ENCODE assay signal across 1 cellular context in genomic region chr5:150700600-150701377, GRCh38.
TF ChIP-seq lines count a peak whose summit lies in the region.

RBM22 (minus strand) TSS chr5:150701062; CDS start chr5:150700985, 77 bp downstream.

TF ChIP-seq in K562, 482 proteins besides CTCF, POLR2A, EP300 and RAD21 (continued from another document and continues in another):
- TF ChIP-seq, protein P1, sequence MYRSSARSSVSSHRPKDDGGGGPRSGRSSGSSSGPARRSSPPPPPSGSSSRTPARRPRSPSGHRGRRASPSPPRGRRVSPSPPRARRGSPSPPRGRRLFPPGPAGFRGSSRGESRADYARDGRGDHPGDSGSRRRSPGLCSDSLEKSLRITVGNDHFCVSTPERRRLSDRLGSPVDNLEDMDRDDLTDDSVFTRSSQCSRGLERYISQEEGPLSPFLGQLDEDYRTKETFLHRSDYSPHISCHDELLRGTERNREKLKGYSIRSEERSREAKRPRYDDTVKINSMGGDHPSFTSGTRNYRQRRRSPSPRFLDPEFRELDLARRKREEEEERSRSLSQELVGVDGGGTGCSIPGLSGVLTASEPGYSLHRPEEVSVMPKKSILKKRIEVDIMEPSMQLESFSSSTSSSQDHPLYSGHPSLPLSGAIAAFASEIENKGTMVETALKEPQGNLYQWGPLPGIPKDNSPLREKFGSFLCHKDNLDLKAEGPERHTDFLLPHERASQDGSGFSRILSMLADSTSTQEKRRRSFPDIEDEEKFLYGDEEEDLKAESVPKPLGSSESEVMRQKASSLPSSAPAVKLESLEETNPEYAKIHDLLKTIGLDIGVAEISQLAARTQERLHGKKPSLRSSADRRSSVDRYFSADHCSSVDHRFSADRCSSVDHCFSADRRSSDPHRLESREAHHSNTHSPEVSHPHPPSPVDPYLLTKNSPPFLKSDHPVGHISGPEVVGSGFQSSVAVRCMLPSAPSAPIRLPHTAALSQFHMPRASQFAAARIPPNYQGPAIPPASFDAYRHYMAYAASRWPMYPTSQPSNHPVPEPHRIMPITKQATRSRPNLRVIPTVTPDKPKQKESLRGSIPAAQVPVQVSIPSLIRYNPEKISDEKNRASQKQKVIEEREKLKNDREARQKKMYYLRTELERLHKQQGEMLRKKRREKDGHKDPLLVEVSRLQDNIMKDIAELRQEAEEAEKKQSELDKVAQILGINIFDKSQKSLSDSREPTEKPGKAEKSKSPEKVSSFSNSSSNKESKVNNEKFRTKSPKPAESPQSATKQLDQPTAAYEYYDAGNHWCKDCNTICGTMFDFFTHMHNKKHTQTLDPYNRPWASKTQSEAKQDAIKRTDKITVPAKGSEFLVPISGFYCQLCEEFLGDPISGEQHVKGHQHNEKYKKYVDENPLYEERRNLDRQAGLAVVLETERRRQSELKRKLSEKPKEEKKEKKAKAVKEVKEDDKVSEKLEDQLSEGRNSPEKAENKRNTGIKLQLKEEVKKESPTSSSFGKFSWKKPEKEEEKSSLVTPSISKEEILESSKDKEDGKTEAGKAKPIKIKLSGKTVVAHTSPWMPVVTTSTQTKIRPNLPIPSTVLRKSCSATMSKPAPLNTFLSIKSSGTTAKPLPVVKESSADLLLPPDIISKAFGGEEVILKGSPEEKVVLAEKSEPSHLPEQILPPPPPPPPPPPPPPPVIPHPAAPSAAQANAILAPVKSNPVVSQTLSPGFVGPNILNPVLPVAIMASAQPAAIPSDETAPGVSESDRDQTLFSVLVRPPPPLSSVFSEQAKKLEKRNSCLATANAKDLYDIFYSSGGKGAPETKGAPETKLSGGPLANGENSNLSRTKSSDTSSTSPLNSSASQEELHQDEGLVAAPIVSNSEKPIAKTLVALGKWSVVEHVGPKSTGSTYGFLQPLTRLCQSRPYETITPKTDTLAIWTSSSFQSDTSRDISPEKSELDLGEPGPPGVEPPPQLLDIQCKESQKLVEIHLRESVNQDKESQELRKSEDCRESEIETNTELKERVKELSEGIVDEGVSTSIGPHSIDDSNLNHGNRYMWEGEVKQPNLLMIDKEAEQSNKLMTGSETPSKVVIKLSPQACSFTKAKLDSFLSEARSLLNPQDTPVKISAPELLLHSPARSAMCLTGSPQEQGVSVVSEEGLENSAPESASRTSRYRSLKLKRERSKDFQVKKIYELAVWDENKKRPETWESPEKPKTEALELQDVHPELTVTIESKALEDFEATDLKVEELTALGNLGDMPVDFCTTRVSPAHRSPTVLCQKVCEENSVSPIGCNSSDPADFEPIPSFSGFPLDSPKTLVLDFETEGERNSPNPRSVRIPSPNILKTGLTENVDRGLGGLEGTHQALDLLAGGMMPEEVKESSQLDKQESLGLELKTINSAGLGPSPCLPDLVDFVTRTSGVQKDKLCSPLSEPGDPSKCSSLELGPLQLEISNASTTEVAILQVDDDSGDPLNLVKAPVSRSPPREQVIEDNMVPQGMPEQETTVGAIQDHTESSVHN (IDR thresholded peaks at IDR 0.05; ENCODE audit: borderline replicate concordance in 1 of 2, low read depth in 1 of 2) = no peak
- TF ChIP-seq UBTF (IDR thresholded peaks at IDR 0.05; ENCODE audit: borderline replicate concordance in 1 of 2, low read depth in 2 of 2, low read length in 2 of 2) = no peak
- TF ChIP-seq ZNF57 (CRISPR knock-in tag; IDR thresholded peaks at IDR 0.05) = no peak
- no peak for TF ChIP-seq U2AF2 (optimal IDR thresholded peaks at IDR 0.05; ENCODE audit: low read depth, low read length)
- peak; percentile 45; the same call in 1 of the 2 replicates for TF ChIP-seq ZNF766 (CRISPR knock-in tag; conservative IDR thresholded peaks at IDR 0.05)
- peak in 1 of 2 experiments; percentile 83; a peak in 1 of 4 replicates for TF ChIP-seq SIN3A (IDR thresholded peaks at IDR 0.05; ENCODE audit: borderline replicate concordance in 2 of 2, control insufficient read depth in 1 of 2, low read depth in 2 of 2, low read length in 2 of 2)
- TF ChIP-seq TFAM (CRISPR knock-in tag; conservative IDR thresholded peaks at IDR 0.05) = no peak
- no peak for TF ChIP-seq ZNF586 (CRISPR knock-in tag; conservative IDR thresholded peaks at IDR 0.05)
- no peak for TF ChIP-seq TCF7L2 (IDR thresholded peaks at IDR 0.05; ENCODE audit: low read depth, low read length)
- TF ChIP-seq, protein P2, sequence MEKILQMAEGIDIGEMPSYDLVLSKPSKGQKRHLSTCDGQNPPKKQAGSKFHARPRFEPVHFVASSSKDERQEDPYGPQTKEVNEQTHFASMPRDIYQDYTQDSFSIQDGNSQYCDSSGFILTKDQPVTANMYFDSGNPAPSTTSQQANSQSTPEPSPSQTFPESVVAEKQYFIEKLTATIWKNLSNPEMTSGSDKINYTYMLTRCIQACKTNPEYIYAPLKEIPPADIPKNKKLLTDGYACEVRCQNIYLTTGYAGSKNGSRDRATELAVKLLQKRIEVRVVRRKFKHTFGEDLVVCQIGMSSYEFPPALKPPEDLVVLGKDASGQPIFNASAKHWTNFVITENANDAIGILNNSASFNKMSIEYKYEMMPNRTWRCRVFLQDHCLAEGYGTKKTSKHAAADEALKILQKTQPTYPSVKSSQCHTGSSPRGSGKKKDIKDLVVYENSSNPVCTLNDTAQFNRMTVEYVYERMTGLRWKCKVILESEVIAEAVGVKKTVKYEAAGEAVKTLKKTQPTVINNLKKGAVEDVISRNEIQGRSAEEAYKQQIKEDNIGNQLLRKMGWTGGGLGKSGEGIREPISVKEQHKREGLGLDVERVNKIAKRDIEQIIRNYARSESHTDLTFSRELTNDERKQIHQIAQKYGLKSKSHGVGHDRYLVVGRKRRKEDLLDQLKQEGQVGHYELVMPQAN (IDR thresholded peaks at IDR 0.05; ENCODE audit: borderline replicate concordance) = peak; percentile 58; the same call in 1 of the 2 replicates
- TF ChIP-seq, protein P3, sequence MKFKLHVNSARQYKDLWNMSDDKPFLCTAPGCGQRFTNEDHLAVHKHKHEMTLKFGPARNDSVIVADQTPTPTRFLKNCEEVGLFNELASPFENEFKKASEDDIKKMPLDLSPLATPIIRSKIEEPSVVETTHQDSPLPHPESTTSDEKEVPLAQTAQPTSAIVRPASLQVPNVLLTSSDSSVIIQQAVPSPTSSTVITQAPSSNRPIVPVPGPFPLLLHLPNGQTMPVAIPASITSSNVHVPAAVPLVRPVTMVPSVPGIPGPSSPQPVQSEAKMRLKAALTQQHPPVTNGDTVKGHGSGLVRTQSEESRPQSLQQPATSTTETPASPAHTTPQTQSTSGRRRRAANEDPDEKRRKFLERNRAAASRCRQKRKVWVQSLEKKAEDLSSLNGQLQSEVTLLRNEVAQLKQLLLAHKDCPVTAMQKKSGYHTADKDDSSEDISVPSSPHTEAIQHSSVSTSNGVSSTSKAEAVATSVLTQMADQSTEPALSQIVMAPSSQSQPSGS (CRISPR knock-in tag; IDR thresholded peaks at IDR 0.05) = no peak
- TF ChIP-seq KLF1 (tag; IDR thresholded peaks at IDR 0.05) = peak; percentile 81; the same call in 1 of the 2 replicates
- peak; percentile 92 for TF ChIP-seq C11orf30 (IDR thresholded peaks at IDR 0.05; ENCODE audit: low read depth)
- peak; percentile 54; the same call in 1 of the 2 replicates for TF ChIP-seq JUND (IDR thresholded peaks at IDR 0.05; ENCODE audit: borderline replicate concordance, low read depth, low read length)
- TF ChIP-seq JUND (tag; IDR thresholded peaks at IDR 0.05; ENCODE audit: borderline replicate concordance, low read depth, low read length) = no peak; the same call in 2 of the 3 replicates
- TF ChIP-seq, protein P4, sequence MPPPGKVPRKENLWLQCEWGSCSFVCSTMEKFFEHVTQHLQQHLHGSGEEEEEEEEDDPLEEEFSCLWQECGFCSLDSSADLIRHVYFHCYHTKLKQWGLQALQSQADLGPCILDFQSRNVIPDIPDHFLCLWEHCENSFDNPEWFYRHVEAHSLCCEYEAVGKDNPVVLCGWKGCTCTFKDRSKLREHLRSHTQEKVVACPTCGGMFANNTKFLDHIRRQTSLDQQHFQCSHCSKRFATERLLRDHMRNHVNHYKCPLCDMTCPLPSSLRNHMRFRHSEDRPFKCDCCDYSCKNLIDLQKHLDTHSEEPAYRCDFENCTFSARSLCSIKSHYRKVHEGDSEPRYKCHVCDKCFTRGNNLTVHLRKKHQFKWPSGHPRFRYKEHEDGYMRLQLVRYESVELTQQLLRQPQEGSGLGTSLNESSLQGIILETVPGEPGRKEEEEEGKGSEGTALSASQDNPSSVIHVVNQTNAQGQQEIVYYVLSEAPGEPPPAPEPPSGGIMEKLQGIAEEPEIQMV (tag; conservative IDR thresholded peaks at IDR 0.05; ENCODE audit: low read depth) = no peak
- peak; percentile 49; the same call in 1 of the 2 replicates for TF ChIP-seq DPF2 (IDR thresholded peaks at IDR 0.05)
- TF ChIP-seq ETV6 (IDR thresholded peaks at IDR 0.05; ENCODE audit: borderline replicate concordance in 1 of 2, low read depth in 2 of 2, low read length in 1 of 2) = no peak
- TF ChIP-seq ETV6 (CRISPR knock-in tag; IDR thresholded peaks at IDR 0.05; ENCODE audit: borderline replicate concordance) = no peak
- TF ChIP-seq, protein P5, sequence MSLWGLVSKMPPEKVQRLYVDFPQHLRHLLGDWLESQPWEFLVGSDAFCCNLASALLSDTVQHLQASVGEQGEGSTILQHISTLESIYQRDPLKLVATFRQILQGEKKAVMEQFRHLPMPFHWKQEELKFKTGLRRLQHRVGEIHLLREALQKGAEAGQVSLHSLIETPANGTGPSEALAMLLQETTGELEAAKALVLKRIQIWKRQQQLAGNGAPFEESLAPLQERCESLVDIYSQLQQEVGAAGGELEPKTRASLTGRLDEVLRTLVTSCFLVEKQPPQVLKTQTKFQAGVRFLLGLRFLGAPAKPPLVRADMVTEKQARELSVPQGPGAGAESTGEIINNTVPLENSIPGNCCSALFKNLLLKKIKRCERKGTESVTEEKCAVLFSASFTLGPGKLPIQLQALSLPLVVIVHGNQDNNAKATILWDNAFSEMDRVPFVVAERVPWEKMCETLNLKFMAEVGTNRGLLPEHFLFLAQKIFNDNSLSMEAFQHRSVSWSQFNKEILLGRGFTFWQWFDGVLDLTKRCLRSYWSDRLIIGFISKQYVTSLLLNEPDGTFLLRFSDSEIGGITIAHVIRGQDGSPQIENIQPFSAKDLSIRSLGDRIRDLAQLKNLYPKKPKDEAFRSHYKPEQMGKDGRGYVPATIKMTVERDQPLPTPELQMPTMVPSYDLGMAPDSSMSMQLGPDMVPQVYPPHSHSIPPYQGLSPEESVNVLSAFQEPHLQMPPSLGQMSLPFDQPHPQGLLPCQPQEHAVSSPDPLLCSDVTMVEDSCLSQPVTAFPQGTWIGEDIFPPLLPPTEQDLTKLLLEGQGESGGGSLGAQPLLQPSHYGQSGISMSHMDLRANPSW (CRISPR knock-in tag; IDR thresholded peaks at IDR 0.05) = no peak
- TF ChIP-seq KAT2B (IDR thresholded peaks at IDR 0.05; ENCODE audit: low read depth, low read length) = no peak
- TF ChIP-seq ZBTB11 (CRISPR knock-in tag; IDR thresholded peaks at IDR 0.05) = peak in 2 of 3 experiments; percentile 18 to 86; a peak in 2 of 6 replicates
- TF ChIP-seq MTA3 (IDR thresholded peaks at IDR 0.05; ENCODE audit: borderline replicate concordance) = peak; percentile 80; the same call in 1 of the 2 replicates
- TF ChIP-seq, protein P6, sequence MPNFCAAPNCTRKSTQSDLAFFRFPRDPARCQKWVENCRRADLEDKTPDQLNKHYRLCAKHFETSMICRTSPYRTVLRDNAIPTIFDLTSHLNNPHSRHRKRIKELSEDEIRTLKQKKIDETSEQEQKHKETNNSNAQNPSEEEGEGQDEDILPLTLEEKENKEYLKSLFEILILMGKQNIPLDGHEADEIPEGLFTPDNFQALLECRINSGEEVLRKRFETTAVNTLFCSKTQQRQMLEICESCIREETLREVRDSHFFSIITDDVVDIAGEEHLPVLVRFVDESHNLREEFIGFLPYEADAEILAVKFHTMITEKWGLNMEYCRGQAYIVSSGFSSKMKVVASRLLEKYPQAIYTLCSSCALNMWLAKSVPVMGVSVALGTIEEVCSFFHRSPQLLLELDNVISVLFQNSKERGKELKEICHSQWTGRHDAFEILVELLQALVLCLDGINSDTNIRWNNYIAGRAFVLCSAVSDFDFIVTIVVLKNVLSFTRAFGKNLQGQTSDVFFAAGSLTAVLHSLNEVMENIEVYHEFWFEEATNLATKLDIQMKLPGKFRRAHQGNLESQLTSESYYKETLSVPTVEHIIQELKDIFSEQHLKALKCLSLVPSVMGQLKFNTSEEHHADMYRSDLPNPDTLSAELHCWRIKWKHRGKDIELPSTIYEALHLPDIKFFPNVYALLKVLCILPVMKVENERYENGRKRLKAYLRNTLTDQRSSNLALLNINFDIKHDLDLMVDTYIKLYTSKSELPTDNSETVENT (CRISPR knock-in tag; IDR thresholded peaks at IDR 0.05) = no peak
- TF ChIP-seq POLR2H (tag; IDR thresholded peaks at IDR 0.05; ENCODE audit: low read depth) = peak; percentile 50; the same call in 1 of the 2 replicates
- TF ChIP-seq SAP30 (IDR thresholded peaks at IDR 0.05; ENCODE audit: borderline replicate concordance, insufficient read depth, low read depth, low read length, poor library complexity, severe bottlenecking) = peak; percentile 37
- TF ChIP-seq POLR3G (IDR thresholded peaks at IDR 0.05; ENCODE audit: extremely low read depth, insufficient read length, insufficient replicate concordance) = no peak
- no peak for TF ChIP-seq JUNB (CRISPR knock-in tag; conservative IDR thresholded peaks at IDR 0.05)
